7 cellular contexts compared by ENCODE assay signal in the genomic region with DNA sequence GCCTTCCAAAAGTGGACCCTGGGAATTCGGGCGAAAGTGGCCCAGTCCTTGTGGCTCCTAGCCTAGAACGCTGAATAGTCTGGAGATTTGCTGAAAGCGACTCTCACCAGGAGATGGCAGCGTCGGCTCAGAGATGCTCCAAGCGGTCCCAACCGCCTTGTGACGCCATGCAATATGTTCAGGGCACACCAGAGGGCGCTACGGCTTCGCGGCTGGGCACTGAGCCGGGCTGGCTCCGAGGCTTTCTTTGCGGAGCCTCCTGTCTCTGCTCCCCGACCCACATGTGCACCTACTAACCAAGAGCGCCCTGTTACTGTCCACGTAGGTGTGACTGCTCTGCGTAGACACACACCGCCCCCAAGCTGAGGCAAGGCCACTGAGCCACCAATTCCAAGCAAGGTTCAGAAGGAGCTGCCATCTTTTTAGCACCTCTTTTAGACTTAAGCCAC. TPM values are rescaled to one million over a fixed set of nuclear protein-coding genes. Genes with fewer than 3 reads are reported as not detected.
DNase-seq lines count a peak whose midpoint lies in the region; ATAC-seq and TF ChIP-seq lines count a peak whose summit lies in the region.

No MANE protein-coding gene starts in this region.

- TF ChIP-seq CTCF in GM13977 (IDR thresholded peaks at IDR 0.05; ENCODE audit: extremely low read depth, insufficient read depth, missing control alignments) (peak; percentile 100), left ventricle myocardium inferior (IDR thresholded peaks at IDR 0.05; ENCODE audit: borderline replicate concordance) (peak; percentile 99), retinal pigment epithelial cell (conservative IDR thresholded peaks at IDR 0.05; ENCODE audit: low read depth, low read length) (peak; percentile 98)

- H3K36me3 ChIP-seq in left ventricle myocardium inferior, result no peaks in the 10 kb centered on the region

- H3K4me3 ChIP-seq in left ventricle myocardium inferior, result peak overlapping the region; percentile 41
- peak overlapping the region; percentile 35 for H3K4me3 ChIP-seq in retinal pigment epithelial cell (ENCODE audit: low read length)

- peak; percentile 99 for ATAC-seq in HG02798 (IDR thresholded peaks at IDR 0.05; ENCODE audit: poor library complexity, unreplicated experiment)
- ATAC-seq in activated naive CD8-positive, alpha-beta T cell treated with anti-CD3 and anti-CD28 coated beads, Interleukin-2, amount 50 U/mL, for 24 hours, result peak; percentile 95

- H3K4me1 Mint-ChIP-seq in activated naive CD8-positive, alpha-beta T cell treated with anti-CD3 and anti-CD28 coated beads, Interleukin-2, amount 50 U/mL, for 24 hours, result peaks cover 4% of the 10 kb centered on the region

- no peaks in the 10 kb centered on the region for H3K9me3 ChIP-seq in left ventricle myocardium inferior (replicated peaks)

- no peak overlapping the region for H3K4me3 Mint-ChIP-seq in activated naive CD8-positive, alpha-beta T cell treated with anti-CD3 and anti-CD28 coated beads, Interleukin-2, amount 50 U/mL, for 24 hours

- H3K27me3 ChIP-seq in left ventricle myocardium inferior (ENCODE audit: low read depth), result peaks cover 21% of the 10 kb centered on the region

- no peaks in the 10 kb centered on the region for H3K36me3 Mint-ChIP-seq in activated naive CD8-positive, alpha-beta T cell treated with anti-CD3 and anti-CD28 coated beads, Interleukin-2, amount 50 U/mL, for 24 hours (ENCODE audit: low read depth)

- DNase-seq in GM13977 (ENCODE audit: low spot score), result peak; percentile 80
- peak; percentile 67 to 90 (median 85) for DNase-seq in NCI-H1417 (lab: John Stamatoyannopoulos, UW)
- DNase-seq in T follicular helper cell (ENCODE audit: low read depth), result peak; percentile 79
- DNase-seq in activated naive CD8-positive, alpha-beta T cell treated with anti-CD3 and anti-CD28 coated beads, Interleukin-2, amount 50 U/mL, for 24 hours, result peak; percentile 89
- DNase-seq in left ventricle myocardium inferior, result peak; percentile 84
- DNase-seq in retinal pigment epithelial cell (ENCODE audit: low read depth), result peak; percentile 34

- in situ Hi-C loops in GM13977 (cut with MboI; ENCODE audit: low pct_unique_long_range_greater_than_20kb, low sequenced_read_pairs, unreplicated experiment), result loop anchor here (10.0 kb wide), 1 partner anchor 139 kb away; no protein-coding TSS in a partner anchor

- no peak overlapping the region for H3K27ac ChIP-seq in left ventricle myocardium inferior (replicated peaks)

- H3K9me3 Mint-ChIP-seq in activated naive CD8-positive, alpha-beta T cell treated with anti-CD3 and anti-CD28 coated beads, Interleukin-2, amount 50 U/mL, for 24 hours, result no peaks in the 10 kb centered on the region

- intact Hi-C loops in left ventricle myocardium inferior (cut with micrococcal nuclease), result loop anchor here (1.0 kb wide), 1 partner anchor 348 kb away; no protein-coding TSS in a partner anchor

- peaks cover 3% of the 10 kb centered on the region for H3K4me1 ChIP-seq in left ventricle myocardium inferior

- peaks cover 18% of the 10 kb centered on the region for H3K27me3 Mint-ChIP-seq in activated naive CD8-positive, alpha-beta T cell treated with anti-CD3 and anti-CD28 coated beads, Interleukin-2, amount 50 U/mL, for 24 hours

- H3K27ac Mint-ChIP-seq in activated naive CD8-positive, alpha-beta T cell treated with anti-CD3 and anti-CD28 coated beads, Interleukin-2, amount 50 U/mL, for 24 hours, result no peak overlapping the region

RNA-seq across cellular contexts. Expression of a gene that starts 36.9 kb away (rescaled TPM):
- total RNA-seq in left ventricle myocardium inferior, result 0.66 TPM

RNA-seq across cellular contexts. Expression of a gene that starts 45.1 kb away (rescaled TPM):
- total RNA-seq in left ventricle myocardium inferior, result 16.8 TPM

Comparison
In these comparisons a context has a peak if more than half of its experiments do, and no peak if none do; other contexts are left out.
1. DNase-seq: peak in every context shown above with its lines; median percentile 89 in activated naive CD8-positive, alpha-beta T cell treated with anti-CD3 and anti-CD28 coated beads, Interleukin-2, amount 50 U/mL, for 24 hours; 85 in NCI-H1417; 84 in left ventricle myocardium inferior; 80 in GM13977; 79 in T follicular helper cell; 34 in retinal pigment epithelial cell.